Comparison of ENCODE assay signal across 8 cellular contexts in genomic region chr2:173963817-173964564, GRCh38. TPM values are rescaled to one million over a fixed set of nuclear protein-coding genes. Genes with fewer than 3 reads are reported as not detected.
DNase-seq lines count a peak whose midpoint lies in the region; FAIRE-seq lines count a peak whose summit lies in the region.

No MANE protein-coding gene starts in this region.

- no peak for FAIRE-seq in frontal cortex (lab: Jason Lieb, UNC)

- H3K4me1 ChIP-seq in SJCRH30, result peaks cover 7% of the 10 kb centered on the region

- H3K36me3 ChIP-seq in H7 (replicated peaks; ENCODE audit: control insufficient read depth, insufficient read depth, low read length) (peaks cover 1% of the 10 kb centered on the region; the same call in 1 of the 2 replicates), MG63 (peaks cover 30% of the 10 kb centered on the region), SJCRH30 (peaks cover 25% of the 10 kb centered on the region)

- peak overlapping the region; percentile 94 for H3K27ac ChIP-seq in SJCRH30

- H3K27me3 ChIP-seq in H7 (ENCODE audit: control insufficient read depth, insufficient read depth, low read length) (no peaks in the 10 kb centered on the region), MG63 (no peaks in the 10 kb centered on the region), SJCRH30 (no peaks in the 10 kb centered on the region)

- H3K9me3 ChIP-seq in MG63 (peaks cover 10% of the 10 kb centered on the region; the same call in 1 of the 2 replicates), SJCRH30 (replicated peaks) (no peaks in the 10 kb centered on the region; the same call in 1 of the 2 replicates)

- DNase-seq in ELR (ENCODE audit: low read depth) (peak; percentile 88), H7 (peak; percentile 93), MG63 (peak; percentile 92), SJCRH30 (peak; percentile 88 to 90), frontal cortex (ENCODE audit: low spot score in 2 of 2) (peak; percentile 80 to 91), nucleus accumbens (lab: John Stamatoyannopoulos, UW) (peak in 55 of 56 donors; percentile 55 to 97 (median 89)), superior temporal gyrus (ENCODE audit: extremely low spot score) (peak; percentile 68)
- peak; percentile 89 for DNase-seq in activated naive CD4-positive, alpha-beta T cell treated with Interleukin-2 at 50 U/mL for 16 hours

- H3K4me3 ChIP-seq in H7 (ENCODE audit: insufficient read depth, low read depth, low read length), result peak overlapping the region; percentile 74
- peak overlapping the region; percentile 60 for H3K4me3 ChIP-seq in MG63
- H3K4me3 ChIP-seq in SJCRH30, result peak overlapping the region; percentile 90

RNA-seq across cellular contexts. Expression of gene SP3, which starts 1.2 kb away (rescaled TPM):
- total RNA-seq in H7 (2014; rRNA removed; shearing (Covaris generic)), result 107 and 129 TPM in 2 replicates
- total RNA-seq in MG63 (2014; rRNA removed; shearing (Covaris generic); ENCODE audit: low replicate concordance), result 64.7 and 68.4 TPM in 2 replicates
- total RNA-seq in SJCRH30 (2014; rRNA removed; shearing (Covaris generic)), result 133 and 148 TPM in 2 replicates
- total RNA-seq in frontal cortex, result 159 TPM

Comparison
In these comparisons a context has a peak if more than half of its experiments do, and no peak if none do; other contexts are left out.
1. Peak in every context shown above with its lines: DNase-seq, H3K4me3 ChIP-seq and H3K27ac ChIP-seq.